1 cellular context compared by ENCODE assay signal in the genomic region with DNA sequence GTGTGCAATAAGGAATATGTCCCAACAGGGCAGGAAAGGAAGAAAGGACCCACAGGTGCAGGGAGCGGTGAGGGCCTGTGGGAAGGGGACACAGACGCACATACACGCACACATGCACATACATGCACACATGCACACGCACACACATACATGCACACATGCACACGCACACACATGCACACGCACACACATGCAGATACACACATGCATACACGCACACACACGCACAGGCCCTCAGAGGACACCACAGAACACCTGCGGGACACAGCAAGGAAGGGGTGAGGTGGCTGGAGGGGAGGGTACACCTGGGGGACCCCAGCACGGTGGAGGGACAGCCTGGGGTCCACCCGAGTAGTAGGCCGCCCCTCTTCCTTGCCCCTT.
TF ChIP-seq lines count a peak whose summit lies in the region.

No MANE protein-coding gene starts in this region.

TF ChIP-seq in HepG2, 621 proteins besides CTCF, POLR2A, EP300 and RAD21:
- TF ChIP-seq, protein P1, sequence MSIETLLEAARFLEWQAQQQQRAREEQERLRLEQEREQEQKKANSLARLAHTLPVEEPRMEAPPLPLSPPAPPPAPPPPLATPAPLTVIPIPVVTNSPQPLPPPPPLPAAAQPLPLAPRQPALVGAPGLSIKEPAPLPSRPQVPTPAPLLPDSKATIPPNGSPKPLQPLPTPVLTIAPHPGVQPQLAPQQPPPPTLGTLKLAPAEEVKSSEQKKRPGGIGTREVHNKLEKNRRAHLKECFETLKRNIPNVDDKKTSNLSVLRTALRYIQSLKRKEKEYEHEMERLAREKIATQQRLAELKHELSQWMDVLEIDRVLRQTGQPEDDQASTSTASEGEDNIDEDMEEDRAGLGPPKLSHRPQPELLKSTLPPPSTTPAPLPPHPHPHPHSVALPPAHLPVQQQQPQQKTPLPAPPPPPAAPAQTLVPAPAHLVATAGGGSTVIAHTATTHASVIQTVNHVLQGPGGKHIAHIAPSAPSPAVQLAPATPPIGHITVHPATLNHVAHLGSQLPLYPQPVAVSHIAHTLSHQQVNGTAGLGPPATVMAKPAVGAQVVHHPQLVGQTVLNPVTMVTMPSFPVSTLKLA (IDR thresholded peaks at IDR 0.05), result peak; percentile 51
- TF ChIP-seq, protein P2, sequence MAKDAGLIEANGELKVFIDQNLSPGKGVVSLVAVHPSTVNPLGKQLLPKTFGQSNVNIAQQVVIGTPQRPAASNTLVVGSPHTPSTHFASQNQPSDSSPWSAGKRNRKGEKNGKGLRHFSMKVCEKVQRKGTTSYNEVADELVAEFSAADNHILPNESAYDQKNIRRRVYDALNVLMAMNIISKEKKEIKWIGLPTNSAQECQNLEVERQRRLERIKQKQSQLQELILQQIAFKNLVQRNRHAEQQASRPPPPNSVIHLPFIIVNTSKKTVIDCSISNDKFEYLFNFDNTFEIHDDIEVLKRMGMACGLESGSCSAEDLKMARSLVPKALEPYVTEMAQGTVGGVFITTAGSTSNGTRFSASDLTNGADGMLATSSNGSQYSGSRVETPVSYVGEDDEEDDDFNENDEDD (CRISPR knock-in tag; IDR thresholded peaks at IDR 0.05; ENCODE audit: borderline replicate concordance), result no peak
- TF ChIP-seq, protein P3, sequence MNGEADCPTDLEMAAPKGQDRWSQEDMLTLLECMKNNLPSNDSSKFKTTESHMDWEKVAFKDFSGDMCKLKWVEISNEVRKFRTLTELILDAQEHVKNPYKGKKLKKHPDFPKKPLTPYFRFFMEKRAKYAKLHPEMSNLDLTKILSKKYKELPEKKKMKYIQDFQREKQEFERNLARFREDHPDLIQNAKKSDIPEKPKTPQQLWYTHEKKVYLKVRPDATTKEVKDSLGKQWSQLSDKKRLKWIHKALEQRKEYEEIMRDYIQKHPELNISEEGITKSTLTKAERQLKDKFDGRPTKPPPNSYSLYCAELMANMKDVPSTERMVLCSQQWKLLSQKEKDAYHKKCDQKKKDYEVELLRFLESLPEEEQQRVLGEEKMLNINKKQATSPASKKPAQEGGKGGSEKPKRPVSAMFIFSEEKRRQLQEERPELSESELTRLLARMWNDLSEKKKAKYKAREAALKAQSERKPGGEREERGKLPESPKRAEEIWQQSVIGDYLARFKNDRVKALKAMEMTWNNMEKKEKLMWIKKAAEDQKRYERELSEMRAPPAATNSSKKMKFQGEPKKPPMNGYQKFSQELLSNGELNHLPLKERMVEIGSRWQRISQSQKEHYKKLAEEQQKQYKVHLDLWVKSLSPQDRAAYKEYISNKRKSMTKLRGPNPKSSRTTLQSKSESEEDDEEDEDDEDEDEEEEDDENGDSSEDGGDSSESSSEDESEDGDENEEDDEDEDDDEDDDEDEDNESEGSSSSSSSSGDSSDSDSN (CRISPR knock-in tag; IDR thresholded peaks at IDR 0.05), result 0 out of 2 replicates have a peak, but pooled peaks have one; percentile 0
TF ChIP-seq in HepG2: peak in this region for 2.
